8 cellular contexts compared by ENCODE assay signal in the genomic region with DNA sequence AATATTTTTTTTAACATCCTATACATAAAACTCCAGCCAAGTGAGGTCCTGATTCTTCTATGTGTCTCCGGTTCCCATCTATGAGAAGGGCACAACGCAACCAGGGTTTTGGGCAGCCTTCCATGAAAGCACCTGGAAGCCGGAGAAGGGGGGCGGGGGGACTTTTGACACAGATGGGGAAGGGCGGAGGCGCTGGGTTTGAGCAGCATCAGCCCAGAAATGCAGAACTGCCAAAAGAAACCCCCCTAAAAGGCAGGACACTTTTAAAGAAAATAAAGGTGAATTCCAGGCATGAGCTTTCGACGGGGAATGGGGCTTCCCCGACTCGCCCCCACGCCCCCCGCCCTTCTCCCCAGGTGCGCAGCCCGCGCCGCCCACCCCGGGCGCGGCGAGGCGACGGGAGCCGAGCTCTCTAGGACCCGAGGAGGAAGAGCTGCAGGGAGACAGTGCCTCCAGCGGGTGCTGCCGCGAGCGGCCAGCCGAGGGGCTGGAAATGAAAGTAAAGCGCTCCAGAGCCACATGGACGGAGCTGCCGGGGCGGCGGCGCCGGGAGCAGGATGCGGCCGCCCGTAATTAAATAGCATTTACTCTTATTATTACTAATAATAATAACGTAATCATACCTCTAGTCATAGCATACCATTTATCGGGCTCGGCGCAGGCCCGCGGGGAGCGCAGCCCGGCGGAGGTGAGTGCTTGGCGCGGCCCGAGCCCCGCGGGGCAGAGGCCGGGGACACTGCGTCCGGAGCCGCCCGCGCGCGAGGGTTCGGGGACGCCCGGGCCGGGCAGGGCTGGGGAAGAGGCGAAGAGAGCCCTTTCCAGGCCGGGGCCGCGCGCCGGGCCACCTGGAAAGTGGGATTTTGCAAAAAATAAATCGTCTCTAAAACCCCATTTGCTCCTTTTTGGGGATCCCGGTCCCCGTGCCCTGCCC. TPM values are rescaled to one million over a fixed set of nuclear protein-coding genes. Genes with fewer than 3 reads are reported as not detected.
DNase-seq lines count a peak whose midpoint lies in the region; ATAC-seq, FAIRE-seq and TF ChIP-seq lines count a peak whose summit lies in the region.

A gene with protein sequence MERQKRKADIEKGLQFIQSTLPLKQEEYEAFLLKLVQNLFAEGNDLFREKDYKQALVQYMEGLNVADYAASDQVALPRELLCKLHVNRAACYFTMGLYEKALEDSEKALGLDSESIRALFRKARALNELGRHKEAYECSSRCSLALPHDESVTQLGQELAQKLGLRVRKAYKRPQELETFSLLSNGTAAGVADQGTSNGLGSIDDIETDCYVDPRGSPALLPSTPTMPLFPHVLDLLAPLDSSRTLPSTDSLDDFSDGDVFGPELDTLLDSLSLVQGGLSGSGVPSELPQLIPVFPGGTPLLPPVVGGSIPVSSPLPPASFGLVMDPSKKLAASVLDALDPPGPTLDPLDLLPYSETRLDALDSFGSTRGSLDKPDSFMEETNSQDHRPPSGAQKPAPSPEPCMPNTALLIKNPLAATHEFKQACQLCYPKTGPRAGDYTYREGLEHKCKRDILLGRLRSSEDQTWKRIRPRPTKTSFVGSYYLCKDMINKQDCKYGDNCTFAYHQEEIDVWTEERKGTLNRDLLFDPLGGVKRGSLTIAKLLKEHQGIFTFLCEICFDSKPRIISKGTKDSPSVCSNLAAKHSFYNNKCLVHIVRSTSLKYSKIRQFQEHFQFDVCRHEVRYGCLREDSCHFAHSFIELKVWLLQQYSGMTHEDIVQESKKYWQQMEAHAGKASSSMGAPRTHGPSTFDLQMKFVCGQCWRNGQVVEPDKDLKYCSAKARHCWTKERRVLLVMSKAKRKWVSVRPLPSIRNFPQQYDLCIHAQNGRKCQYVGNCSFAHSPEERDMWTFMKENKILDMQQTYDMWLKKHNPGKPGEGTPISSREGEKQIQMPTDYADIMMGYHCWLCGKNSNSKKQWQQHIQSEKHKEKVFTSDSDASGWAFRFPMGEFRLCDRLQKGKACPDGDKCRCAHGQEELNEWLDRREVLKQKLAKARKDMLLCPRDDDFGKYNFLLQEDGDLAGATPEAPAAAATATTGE (plus strand): TSS at position 441 of the 931 bp plus-strand sequence. CDS start 19,136 bp downstream, outside the sequence.

- H3K27ac Mint-ChIP-seq in T-helper 17 cell, result peak within 1 kb of the TSS; percentile 93

- H3K36me3 ChIP-seq in right atrium auricular region (no peaks in the 10 kb centered on the region), uterus (no peaks in the 10 kb centered on the region)

- intact Hi-C loops in uterus (cut with DNase I; ENCODE audit: low total_unique reads), result loop anchor here (10.0 kb wide), 1 partner anchor 73 kb away; no protein-coding TSS in a partner anchor

- H3K4me1 Mint-ChIP-seq in T-helper 17 cell, result peaks cover 23% of the 10 kb centered on the region

- TF ChIP-seq POLR2A in GM12891 (IDR thresholded peaks at IDR 0.05; ENCODE audit: low read depth, low read length), result peak; percentile 76
- TF ChIP-seq POLR2A in uterus (IDR thresholded peaks at IDR 0.05), result peak in 1 of 2 donors; percentile 45

- H3K9me3 ChIP-seq in T-helper 17 cell (ENCODE audit: control insufficient read depth, low read length, poor library complexity, severe bottlenecking) (no peaks in the 10 kb centered on the region), right atrium auricular region (no peaks in the 10 kb centered on the region), uterus (no peaks in the 10 kb centered on the region)

- no peaks in the 10 kb centered on the region for H3K36me3 Mint-ChIP-seq in T-helper 17 cell (ENCODE audit: low read depth)

- peak within 1 kb of the TSS; percentile 89 for H3K4me3 Mint-ChIP-seq in T-helper 17 cell

- peak within 1 kb of the TSS; percentile 77 to 94 for H3K4me3 ChIP-seq in right atrium auricular region
- H3K4me3 ChIP-seq in uterus, result peak within 1 kb of the TSS; percentile 63 to 67

- DNase-seq in GM12891 (ENCODE audit: insufficient read length, low spot score) (peak; percentile 97), NCI-H146 (lab: John Stamatoyannopoulos, UW) (peak; percentile 71), T-helper 17 cell (peak; percentile 82 to 84 (median 83)), amygdala (lab: John Stamatoyannopoulos, UW) (peak in 53 of 56 donors; percentile 17 to 83 (median 63)), right atrium auricular region (ENCODE audit: low spot score) (peak; percentile 76), putamen (ENCODE audit: low spot score) (peak; percentile 86), uterus (peak; percentile 74 to 80)

- H3K4me1 ChIP-seq in right atrium auricular region (peaks cover 0 to 20% of the 10 kb centered on the region in 2 donors), uterus (no peaks in the 10 kb centered on the region)

- peak; percentile 84 for FAIRE-seq in GM12891 (lab: Jason Lieb, UNC)

- H3K27ac ChIP-seq in right atrium auricular region, result peak within 1 kb of the TSS; percentile 87 to 88
- H3K27ac ChIP-seq in uterus, result peak within 1 kb of the TSS; percentile 87 to 92

- TF ChIP-seq CTCF in right atrium auricular region (IDR thresholded peaks at IDR 0.05), result peak; percentile 33 to 73
- peak; percentile 42 to 80 (median 56) for TF ChIP-seq CTCF in uterus (IDR thresholded peaks at IDR 0.05)

- no peaks in the 10 kb centered on the region for H3K27me3 Mint-ChIP-seq in T-helper 17 cell

- H3K27me3 ChIP-seq in right atrium auricular region (no peaks in the 10 kb centered on the region), uterus (no peaks in the 10 kb centered on the region)

- ATAC-seq in HG02763 (IDR thresholded peaks at IDR 0.05; ENCODE audit: unreplicated experiment) (peak; percentile 78), T-helper 17 cell (peak; percentile 97)

TF ChIP-seq in GM12891, 5 proteins besides CTCF, POLR2A, EP300 and RAD21:
- TF ChIP-seq POLR2AphosphoS5 (IDR thresholded peaks at IDR 0.05; ENCODE audit: low read depth, low read length) (no peak), POU2F2 (IDR thresholded peaks at IDR 0.05; ENCODE audit: low read depth, low read length) (0 out of 2 replicates have a peak, but pooled peaks have one; percentile 14), SPI1 (IDR thresholded peaks at IDR 0.05; ENCODE audit: low read depth, low read length) (peak; percentile 23; the same call in 1 of the 2 replicates), TAF1 (IDR thresholded peaks at IDR 0.05; ENCODE audit: low read depth, low read length) (peak; percentile 88)
TF ChIP-seq in GM12891: peak in this region for 3.

RNA-seq across cellular contexts. Expression of the gene that starts here (rescaled TPM):
- polyA plus RNA-seq in GM12891 (2012; ENCODE audit: low read depth, missing spikeins), result 23.7 TPM
- total RNA-seq in T-helper 17 cell, result 10 to 100 TPM; 33.5 to 35.9 TPM
- total RNA-seq in right atrium auricular region, result 10 to 100 TPM; 24.5 to 33.3 TPM
- total RNA-seq in uterus, result 10 to 100 TPM; 14.1 to 74.1 (median 28.2) TPM

Comparison
In these comparisons a context has a peak if more than half of its experiments do, and no peak if none do; other contexts are left out.
1. Peak in every context shown above with its lines: DNase-seq, ATAC-seq, H3K4me3 ChIP-seq and H3K27ac ChIP-seq.